ENCODE assay signal across 8 cellular contexts in the genomic region with DNA sequence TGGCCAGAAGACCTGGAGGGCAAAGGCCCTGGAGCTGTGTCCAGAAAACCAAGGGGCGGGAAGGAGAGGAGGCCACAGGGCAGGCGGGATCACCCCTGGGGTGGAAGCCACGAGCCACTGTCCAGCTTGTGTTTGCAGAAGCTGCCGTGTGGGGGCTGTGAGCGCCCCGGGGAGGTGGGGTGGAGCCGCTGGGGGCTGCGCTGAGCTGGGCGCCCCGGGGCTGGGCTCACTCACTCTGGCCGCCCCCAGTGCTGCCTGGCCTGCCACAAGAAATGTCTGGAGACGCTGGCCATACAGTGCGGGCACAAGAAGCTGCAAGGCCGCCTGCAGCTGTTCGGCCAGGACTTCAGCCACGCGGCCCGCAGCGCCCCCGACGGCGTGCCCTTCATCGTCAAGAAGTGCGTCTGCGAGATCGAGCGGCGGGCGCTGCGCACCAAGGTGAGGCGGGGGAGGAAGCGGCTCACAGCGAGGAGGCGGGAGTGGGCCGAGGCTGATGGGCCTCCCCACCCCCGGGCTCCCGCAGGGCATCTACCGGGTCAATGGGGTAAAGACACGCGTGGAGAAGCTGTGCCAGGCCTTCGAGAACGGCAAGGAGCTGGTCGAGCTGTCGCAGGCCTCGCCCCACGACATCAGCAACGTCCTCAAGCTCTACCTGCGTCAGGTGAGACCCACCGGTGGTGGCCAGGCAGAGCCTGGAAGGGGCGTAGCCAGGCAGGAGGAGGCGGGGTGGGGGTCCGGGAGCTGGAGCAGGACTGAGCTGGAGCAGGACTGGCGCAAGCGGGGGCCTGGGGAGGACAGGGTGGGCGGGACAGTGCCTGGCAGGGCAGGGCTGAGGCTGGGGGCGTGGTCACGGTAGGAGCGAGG. TPM values are rescaled to one million over a fixed set of nuclear protein-coding genes. Genes with fewer than 3 reads are reported as not detected.
DNase-seq lines count a peak whose midpoint lies in the region; ATAC-seq lines count a peak whose summit lies in the region.
"Had no signal": no experiment of that assay in that cellular context is flagged by ENCODE, and none has a peak within 500 bp of the region (broad histone marks: within the 10 kb centered on the region; RNA-seq: fewer than 3 reads in every experiment).

No MANE protein-coding gene starts in this region.

- peaks cover 43% of the 10 kb centered on the region for H3K36me3 Mint-ChIP-seq in T-helper 1 cell treated with Interleukin-12 subunit alpha and Interleukin-12 subunit beta and Interleukin-4 antibody, amounts not matched to agents 30 μg/mL and 1 μg/mL, for 36 hours (ENCODE audit: low read depth)

- H3K4me1 Mint-ChIP-seq in T-helper 1 cell treated with Interleukin-12 subunit alpha and Interleukin-12 subunit beta and Interleukin-4 antibody, amounts not matched to agents 30 μg/mL and 1 μg/mL, for 36 hours (ENCODE audit: low read depth), result peaks cover 23% of the 10 kb centered on the region

- peaks cover 17% of the 10 kb centered on the region for H3K27me3 ChIP-seq in skeletal muscle satellite cell (ENCODE audit: control insufficient read depth, insufficient read depth, low read length)

- H3K4me1 ChIP-seq in skeletal muscle satellite cell (ENCODE audit: control insufficient read depth, insufficient read depth, low read length), result peaks cover 9% of the 10 kb centered on the region

- DNase-seq in T-helper 1 cell (no peak), ecto neural progenitor cell (ENCODE audit: low spot score) (peak; percentile 79)
- DNase-seq: midbrain, NCI-H446 had no signal

- ATAC-seq in HG02678 (IDR thresholded peaks at IDR 0.05; ENCODE audit: unreplicated experiment), result no peak
- ATAC-seq in GM19463 (IDR thresholded peaks at IDR 0.05; ENCODE audit: unreplicated experiment), result no peak

- H3K4me3 ChIP-seq in skeletal muscle satellite cell (ENCODE audit: low read length), result no peak overlapping the region

- H3K4me3 Mint-ChIP-seq in T-helper 1 cell treated with Interleukin-12 subunit alpha and Interleukin-12 subunit beta and Interleukin-4 antibody, amounts not matched to agents 30 μg/mL and 1 μg/mL, for 36 hours, result no peak overlapping the region

- no peaks in the 10 kb centered on the region for H3K27me3 Mint-ChIP-seq in T-helper 1 cell treated with Interleukin-12 subunit alpha and Interleukin-12 subunit beta and Interleukin-4 antibody, amounts not matched to agents 30 μg/mL and 1 μg/mL, for 36 hours (ENCODE audit: low read depth)

- no peaks in the 10 kb centered on the region for H3K9me3 Mint-ChIP-seq in T-helper 1 cell treated with Interleukin-12 subunit alpha and Interleukin-12 subunit beta and Interleukin-4 antibody, amounts not matched to agents 30 μg/mL and 1 μg/mL, for 36 hours

- no peak overlapping the region for H3K9ac ChIP-seq in skeletal muscle satellite cell (ENCODE audit: low read depth, low read length)

- peak overlapping the region; percentile 73 for H3K27ac Mint-ChIP-seq in T-helper 1 cell treated with Interleukin-12 subunit alpha and Interleukin-12 subunit beta and Interleukin-4 antibody, amounts not matched to agents 30 μg/mL and 1 μg/mL, for 36 hours

- H3K4me2 ChIP-seq in skeletal muscle satellite cell (ENCODE audit: low read length), result peak overlapping the region; percentile 62

- no peaks in the 10 kb centered on the region for H3K9me3 ChIP-seq in skeletal muscle satellite cell (replicated peaks; ENCODE audit: low read length)

- H3K36me3 ChIP-seq in skeletal muscle satellite cell (ENCODE audit: insufficient read depth, low read length), result no peaks in the 10 kb centered on the region

RNA-seq across cellular contexts. Expression of gene POLR2E, which starts 13.6 kb away (rescaled TPM):
- 102 and 112 TPM in 2 replicates for total RNA-seq in skeletal muscle satellite cell (2012; rRNA removed)

RNA-seq across cellular contexts. Expression of gene ARHGAP45, which starts 14.6 kb away (rescaled TPM):
- total RNA-seq in skeletal muscle satellite cell (2012; rRNA removed), result 0.44 and 0.76 TPM in 2 replicates

RNA-seq across cellular contexts. Expression of gene GPX4, which starts 22.3 kb away (rescaled TPM):
- 339 and 487 TPM in 2 replicates for total RNA-seq in skeletal muscle satellite cell (2012; rRNA removed)

RNA-seq across cellular contexts. Expression of gene ABCA7, which starts 41.6 kb away (rescaled TPM):
- 4.8 and 5.1 TPM in 2 replicates for total RNA-seq in skeletal muscle satellite cell (2012; rRNA removed)

RNA-seq across cellular contexts. Expression of gene CNN2, which starts 55.1 kb away (rescaled TPM):
- 63.9 and 119 TPM in 2 replicates for total RNA-seq in skeletal muscle satellite cell (2012; rRNA removed)
